ENCODE assay signal across 14 cellular contexts in genomic region chr13:113846639-113847318, GRCh38. TPM values are rescaled to one million over a fixed set of nuclear protein-coding genes. Genes with fewer than 3 reads are reported as not detected.
DNase-seq lines count a peak whose midpoint lies in the region; ATAC-seq and TF ChIP-seq lines count a peak whose summit lies in the region.
"Had no signal": no experiment of that assay in that cellular context is flagged by ENCODE, and none has a peak within 500 bp of the region (broad histone marks: within the 10 kb centered on the region; RNA-seq: fewer than 3 reads in every experiment).

No MANE protein-coding gene starts in this region.

- H3K36me3 Mint-ChIP-seq in activated CD4-positive, alpha-beta T cell treated with anti-CD3 and anti-CD28 coated beads, Interleukin-2, amount 10 ng/mL, durations not matched to agents 7 days and 5 days (ENCODE audit: low read depth) = no peaks in the 10 kb centered on the region
- H3K36me3 Mint-ChIP-seq in activated naive CD4-positive, alpha-beta T cell treated with anti-CD3 and anti-CD28 coated beads, Interleukin-2, amount 10 ng/mL, durations not matched to agents 7 days and 5 days = peaks cover 14% of the 10 kb centered on the region

- ATAC-seq in omental fat pad (ENCODE audit: low FRiP score) (no peak), HG03139 (IDR thresholded peaks at IDR 0.05; ENCODE audit: unreplicated experiment) (no peak)

- H3K27me3 ChIP-seq in hepatocyte = no peaks in the 10 kb centered on the region

- POLR2A ChIA-PET in activated CD4-positive, alpha-beta T cell treated with anti-CD3 and anti-CD28 coated beads, Interleukin-2, amount 10 ng/mL, durations not matched to agents 7 days and 5 days (lab: Charles Lee) = no interaction called here
- POLR2A ChIA-PET in HEK293 (lab: Yijun Ruan, JAX) = interaction anchor here (1.1 kb wide), 1 partner anchor 9 kb away, joined by 3 read pairs; no protein-coding TSS in a partner anchor

- H3K4me1 ChIP-seq in HEK293 (ENCODE audit: control insufficient read depth, insufficient read depth, low read length) (no peaks in the 10 kb centered on the region), hepatocyte (ENCODE audit: insufficient read depth) (no peaks in the 10 kb centered on the region)

- H3K9me2 ChIP-seq in hepatocyte (replicated peaks; ENCODE audit: insufficient read depth) = no peaks in the 10 kb centered on the region

- H3K79me2 ChIP-seq in hepatocyte = peaks cover 28% of the 10 kb centered on the region

- DNase-seq in activated CD4-positive, alpha-beta T cell treated with anti-CD3 and anti-CD28 coated beads, Interleukin-2, amount 50 U/mL, for 1 hour = peak; percentile 20
- DNase-seq in activated CD4-positive, alpha-beta T cell treated with anti-CD3 and anti-CD28 coated beads, Interleukin-2, amount 10 ng/mL, durations not matched to agents 7 days and 5 days = no peak
- DNase-seq in activated naive CD4-positive, alpha-beta T cell treated with anti-CD3 and anti-CD28 coated beads, Interleukin-2, amount 10 ng/mL, durations not matched to agents 7 days and 5 days = peak; percentile 59
- DNase-seq in omental fat pad (ENCODE audit: low spot score) (peak; percentile 12), hepatocyte (ENCODE audit: low spot score) (no peak), iPS-NIHi11 (ENCODE audit: low spot score) (no peak)
- DNase-seq: caudate nucleus, KBM-7, NCI-H187 treated with DMSO at 0.1 percent for 48 hours, SHP77, small intestine had no signal

- no peaks in the 10 kb centered on the region for H4K20me1 ChIP-seq in hepatocyte (ENCODE audit: insufficient read depth, poor library complexity, severe bottlenecking)

- H3K4me3 ChIP-seq in HEK293 (ENCODE audit: low read depth, low read length) (no peak overlapping the region), hepatocyte (no peak overlapping the region)

- WGBS in hepatocyte (ENCODE audit: low lambda C conversion rate, missing lambda C conversion rate) = 93% methylated on average over 28 of the region's 28 CpGs

- H3K27ac ChIP-seq in HEK293 (ENCODE audit: extremely low read depth, low read depth, low read length) (no peak overlapping the region), hepatocyte (no peak overlapping the region)
- H3K27ac ChIP-seq: neutrophil had no signal

- H3K4me2 ChIP-seq in hepatocyte = no peak overlapping the region

- no peaks in the 10 kb centered on the region for H3K27me3 Mint-ChIP-seq in activated CD4-positive, alpha-beta T cell treated with anti-CD3 and anti-CD28 coated beads, Interleukin-2, amount 10 ng/mL, durations not matched to agents 7 days and 5 days
- H3K27me3 Mint-ChIP-seq in activated naive CD4-positive, alpha-beta T cell treated with anti-CD3 and anti-CD28 coated beads, Interleukin-2, amount 10 ng/mL, durations not matched to agents 7 days and 5 days = peaks cover 26% of the 10 kb centered on the region

- TF ChIP-seq CTCF in HEK293 (tag by site-specific recombination; IDR thresholded peaks at IDR 0.05) (no peak), omental fat pad (IDR thresholded peaks at IDR 0.05) (no peak), hepatocyte (IDR thresholded peaks at IDR 0.05; ENCODE audit: poor library complexity) (no peak)

- peaks cover 17% of the 10 kb centered on the region for H3K4me1 Mint-ChIP-seq in activated CD4-positive, alpha-beta T cell treated with anti-CD3 and anti-CD28 coated beads, Interleukin-2, amount 10 ng/mL, durations not matched to agents 7 days and 5 days
- peaks cover 34% of the 10 kb centered on the region for H3K4me1 Mint-ChIP-seq in activated naive CD4-positive, alpha-beta T cell treated with anti-CD3 and anti-CD28 coated beads, Interleukin-2, amount 10 ng/mL, durations not matched to agents 7 days and 5 days

- no peaks in the 10 kb centered on the region for H3K9me3 ChIP-seq in HEK293 (ENCODE audit: control insufficient read depth, insufficient read depth, low read depth, low read length)
- H3K9me3 ChIP-seq in hepatocyte (ENCODE audit: low read depth) = no peaks in the 10 kb centered on the region
- H3K9me3 ChIP-seq: neutrophil had no signal

- CTCF ChIA-PET in activated CD4-positive, alpha-beta T cell treated with anti-CD3 and anti-CD28 coated beads, Interleukin-2, amount 10 ng/mL, durations not matched to agents 7 days and 5 days (lab: Charles Lee) = no interaction called here
- CTCF ChIA-PET in HEK293 (lab: Yijun Ruan, JAX) = interaction anchor here (0.7 kb wide), 1 partner anchor 591 kb away, joined by 3 read pairs; no protein-coding TSS in a partner anchor
- CTCF ChIA-PET in activated naive CD4-positive, alpha-beta T cell treated with anti-CD3 and anti-CD28 coated beads, Interleukin-2, amount 10 ng/mL, durations not matched to agents 7 days and 5 days (lab: Charles Lee) = interaction anchor here (1.0 kb wide), 1 partner anchor 24 kb away, joined by 3 read pairs; no protein-coding TSS in a partner anchor

- H3K36me3 ChIP-seq in HEK293 (ENCODE audit: control insufficient read depth in 2 of 2, insufficient read depth in 1 of 2, low read length in 2 of 2) (peaks cover 0 to 3% of the 10 kb centered on the region in 2 experiments; a peak in 1 of 3 replicates), hepatocyte (replicated peaks; ENCODE audit: insufficient read depth, low read depth) (no peaks in the 10 kb centered on the region)
- H3K36me3 ChIP-seq: neutrophil had no signal

- H3K4me3 Mint-ChIP-seq in activated CD4-positive, alpha-beta T cell treated with anti-CD3 and anti-CD28 coated beads, Interleukin-2, amount 10 ng/mL, durations not matched to agents 7 days and 5 days = no peak overlapping the region
- H3K4me3 Mint-ChIP-seq in activated naive CD4-positive, alpha-beta T cell treated with anti-CD3 and anti-CD28 coated beads, Interleukin-2, amount 10 ng/mL, durations not matched to agents 7 days and 5 days = peak overlapping the region; percentile 53

- H3K9me3 Mint-ChIP-seq in activated CD4-positive, alpha-beta T cell treated with anti-CD3 and anti-CD28 coated beads, Interleukin-2, amount 10 ng/mL, durations not matched to agents 7 days and 5 days = peaks cover 3% of the 10 kb centered on the region
- H3K9me3 Mint-ChIP-seq in activated naive CD4-positive, alpha-beta T cell treated with anti-CD3 and anti-CD28 coated beads, Interleukin-2, amount 10 ng/mL, durations not matched to agents 7 days and 5 days = peaks cover 3% of the 10 kb centered on the region

- no peak overlapping the region for H3K27ac Mint-ChIP-seq in activated CD4-positive, alpha-beta T cell treated with anti-CD3 and anti-CD28 coated beads, Interleukin-2, amount 10 ng/mL, durations not matched to agents 7 days and 5 days
- peak overlapping the region; percentile 78 for H3K27ac Mint-ChIP-seq in activated naive CD4-positive, alpha-beta T cell treated with anti-CD3 and anti-CD28 coated beads, Interleukin-2, amount 10 ng/mL, durations not matched to agents 7 days and 5 days

- no peak overlapping the region for H2AFZ ChIP-seq in hepatocyte

TF ChIP-seq in HEK293, 187 proteins besides CTCF, POLR2A, EP300 and RAD21:
- peak; percentile 66 for TF ChIP-seq ZIC2 (tag by site-specific recombination; IDR thresholded peaks at IDR 0.05)
- no peak for TF ChIP-seq ZNF324 (tag by site-specific recombination; IDR thresholded peaks at IDR 0.05)
- TF ChIP-seq ZBTB48 (tag by site-specific recombination; IDR thresholded peaks at IDR 0.05) = no peak
- no peak for TF ChIP-seq OVOL3 (tag by site-specific recombination; IDR thresholded peaks at IDR 0.05)
- TF ChIP-seq ZNF600 (tag by site-specific recombination; IDR thresholded peaks at IDR 0.05) = 0 out of 2 replicates have a peak, but pooled peaks have one; percentile 42

RNA-seq across cellular contexts. Expression of gene GAS6, which starts 17.1 kb away (rescaled TPM):
- under 1 TPM; 0.82 to 0.92 TPM for total RNA-seq in activated CD4-positive, alpha-beta T cell treated with anti-CD3 and anti-CD28 coated beads, Interleukin-2, amount 10 ng/mL, durations not matched to agents 7 days and 5 days
- 100 to 1,000 TPM; 129 to 207 (median 164) TPM for total RNA-seq in omental fat pad
- total RNA-seq in hepatocyte = 62.5 and 70.0 TPM in 2 replicates
- 146 and 163 TPM in 2 replicates for polyA plus RNA-seq in hepatocyte

Comparison
In these comparisons a context has a peak if more than half of its experiments do, and no peak if none do; other contexts are left out.
1. DNase-seq: peak in activated CD4-positive, alpha-beta T cell treated with anti-CD3 and anti-CD28 coated beads, Interleukin-2, amount 50 U/mL, for 1 hour (single experiment), activated naive CD4-positive, alpha-beta T cell treated with anti-CD3 and anti-CD28 coated beads, Interleukin-2, amount 10 ng/mL, durations not matched to agents 7 days and 5 days (single experiment) and omental fat pad (single experiment); none in activated CD4-positive, alpha-beta T cell treated with anti-CD3 and anti-CD28 coated beads, Interleukin-2, amount 10 ng/mL, durations not matched to agents 7 days and 5 days (single experiment), hepatocyte (single experiment) and iPS-NIHi11 (single experiment).
2. RNA of gene GAS6, which starts 17.1 kb away (total RNA-seq): 129 to 207 TPM in omental fat pad and 62.5 to 70.0 TPM in hepatocyte; 0.82 to 0.92 TPM in activated CD4-positive, alpha-beta T cell treated with anti-CD3 and anti-CD28 coated beads, Interleukin-2, amount 10 ng/mL, durations not matched to agents 7 days and 5 days; every median in the first group is over 10 times any median in the second.